8 cellular contexts compared by ENCODE assay signal in genomic region chr10:3785251-3785848, GRCh38. TPM values are rescaled to one million over a fixed set of nuclear protein-coding genes. Genes with fewer than 3 reads are reported as not detected.
DNase-seq lines count a peak whose midpoint lies in the region; ATAC-seq and FAIRE-seq lines count a peak whose summit lies in the region.

No MANE protein-coding gene starts in this region.

- no peaks in the 10 kb centered on the region for H3K9me3 ChIP-seq in SJSA1 (replicated peaks)

- H3K27ac ChIP-seq in SJSA1, result peak overlapping the region; percentile 100

- FAIRE-seq in frontal cortex (lab: Jason Lieb, UNC), result no peak

- peak overlapping the region; percentile 99 for H3K27ac Mint-ChIP-seq in activated naive CD4-positive, alpha-beta T cell treated with anti-CD3 and anti-CD28 coated beads for 36 hours

- peaks cover 13% of the 10 kb centered on the region for H3K9me3 Mint-ChIP-seq in activated naive CD4-positive, alpha-beta T cell treated with anti-CD3 and anti-CD28 coated beads for 36 hours

- peak; percentile 98 for DNase-seq in NAMALWA (ENCODE audit: low spot score)
- DNase-seq in SJSA1 (ENCODE audit: low read depth in 1 of 2, low spot score in 2 of 2), result peak; percentile 98 to 99
- DNase-seq in activated naive CD4-positive, alpha-beta T cell treated with anti-CD3 and anti-CD28 coated beads for 36 hours, result peak; percentile 99
- DNase-seq in frontal cortex (ENCODE audit: low spot score in 2 of 2), result peak; percentile 98
- peak; percentile 58 to 99 (median 96) for DNase-seq in nucleus accumbens (lab: John Stamatoyannopoulos, UW)
- peak; percentile 98 for DNase-seq in superior temporal gyrus (ENCODE audit: extremely low spot score)

- H3K36me3 ChIP-seq in SJSA1, result peaks cover 48% of the 10 kb centered on the region

- ATAC-seq in HG02571 (IDR thresholded peaks at IDR 0.05; ENCODE audit: unreplicated experiment), result peak; percentile 78

- H3K36me3 Mint-ChIP-seq in activated naive CD4-positive, alpha-beta T cell treated with anti-CD3 and anti-CD28 coated beads for 36 hours (ENCODE audit: low read depth), result peaks cover 49% of the 10 kb centered on the region

- CTCF ChIA-PET in activated naive CD4-positive, alpha-beta T cell treated with anti-CD3 and anti-CD28 coated beads for 36 hours (lab: Charles Lee), result no interaction called here

- peaks cover 41% of the 10 kb centered on the region for H3K4me1 ChIP-seq in SJSA1 (replicated peaks)

- H3K4me3 Mint-ChIP-seq in activated naive CD4-positive, alpha-beta T cell treated with anti-CD3 and anti-CD28 coated beads for 36 hours, result peak overlapping the region; percentile 96

- intact Hi-C loops in activated naive CD4-positive, alpha-beta T cell treated with anti-CD3 and anti-CD28 coated beads for 36 hours (cut with micrococcal nuclease), result loop anchor here (1.0 kb wide), 3 partner anchors 8 to 613 kb away; partner anchors contain the start of gene PITRM1

- H3K27me3 ChIP-seq in SJSA1 (replicated peaks), result no peaks in the 10 kb centered on the region

- H3K4me1 Mint-ChIP-seq in activated naive CD4-positive, alpha-beta T cell treated with anti-CD3 and anti-CD28 coated beads for 36 hours (ENCODE audit: low read depth), result peaks cover 30% of the 10 kb centered on the region

- peak overlapping the region; percentile 57 for H3K4me3 ChIP-seq in GM08714 (ENCODE audit: low read length)
- peak overlapping the region; percentile 96 for H3K4me3 ChIP-seq in SJSA1

- H3K27me3 Mint-ChIP-seq in activated naive CD4-positive, alpha-beta T cell treated with anti-CD3 and anti-CD28 coated beads for 36 hours (ENCODE audit: low read depth), result no peaks in the 10 kb centered on the region

RNA-seq across cellular contexts. Expression of gene KLF6, which starts 0.3 kb away (rescaled TPM):
- 18.0 and 21.3 TPM in 2 replicates for total RNA-seq in SJSA1 (2014; rRNA removed; shearing (Covaris generic))
- total RNA-seq in activated naive CD4-positive, alpha-beta T cell treated with anti-CD3 and anti-CD28 coated beads for 36 hours, result 10 to 100 TPM; 78.9 to 82.1 TPM
- total RNA-seq in frontal cortex, result 67.3 TPM

Comparison
In these comparisons a context has a peak if more than half of its experiments do, and no peak if none do; other contexts are left out.
1. Peak in every context shown above with its lines: DNase-seq, ATAC-seq, H3K4me3 ChIP-seq and H3K27ac ChIP-seq.